15 cellular contexts compared by ENCODE assay signal in genomic region chr2:134659724-134660123, GRCh38. TPM values are rescaled to one million over a fixed set of nuclear protein-coding genes. Genes with fewer than 3 reads are reported as not detected.
DNase-seq lines count a peak whose midpoint lies in the region; ATAC-seq and TF ChIP-seq lines count a peak whose summit lies in the region.
"Had no signal": no experiment of that assay in that cellular context is flagged by ENCODE, and none has a peak within 500 bp of the region (broad histone marks: within the 10 kb centered on the region; RNA-seq: fewer than 3 reads in every experiment).

No MANE protein-coding gene starts in this region.

- H3K36me3 ChIP-seq in esophagus muscularis mucosa = no peaks in the 10 kb centered on the region
- no peaks in the 10 kb centered on the region for H3K36me3 ChIP-seq in trophoblast cell (ENCODE audit: control insufficient read depth in 1 of 2, insufficient read depth in 2 of 2, low read length in 2 of 2)

- H4K8ac ChIP-seq in trophoblast cell (ENCODE audit: low read depth, low read length) = no peak overlapping the region

- no peak overlapping the region for H3K4me3 ChIP-seq in esophagus muscularis mucosa
- H3K4me3 ChIP-seq in trophoblast cell (ENCODE audit: low read depth, low read length) = no peak overlapping the region

- H4K91ac ChIP-seq in trophoblast cell (ENCODE audit: low read depth, low read length) = no peak overlapping the region

- H3K18ac ChIP-seq in trophoblast cell (ENCODE audit: low read length) = no peak overlapping the region

- no peak overlapping the region for H4K12ac ChIP-seq in trophoblast cell (ENCODE audit: low read depth, low read length)

- POLR2A ChIA-PET in CD4-positive, alpha-beta T cell (lab: Charles Lee) = interaction anchor here (3.5 kb wide), 1 partner anchor 11 kb away, joined by 16 read pairs; no protein-coding TSS in a partner anchor

- CTCF ChIA-PET in CD4-positive, alpha-beta T cell (lab: Charles Lee) = interaction anchor here (2.0 kb wide), 1 partner anchor 9 kb away, joined by 5 read pairs; no protein-coding TSS in a partner anchor

- no peak overlapping the region for H3K27ac ChIP-seq in CD4-positive, alpha-beta T cell (ENCODE audit: low read depth, low read length)
- no peak overlapping the region for H3K27ac ChIP-seq in esophagus muscularis mucosa (replicated peaks in 1 of 4)
- H3K27ac ChIP-seq in trophoblast cell (ENCODE audit: low read depth, low read length) = no peak overlapping the region

- DNase-seq in CD4-positive, alpha-beta T cell = no peak
- DNase-seq in esophagus muscularis mucosa (ENCODE audit: extremely low spot score) = peak; percentile 42
- DNase-seq in natural killer cell treated with Interleukin-12 subunit alpha and Interleukin-12 subunit beta and Interleukin-15 and Interleukin-18, amount 100 ng/mL, for 72 hours (ENCODE audit: low spot score) = no peak
- DNase-seq in CD1c-positive myeloid dendritic cell (ENCODE audit: extremely low spot score) = no peak
- DNase-seq in NOMO-1 treated with dmso at 0.1 percent for 144 hours (lab: John Stamatoyannopoulos, UW; ENCODE audit: unreplicated experiment) = no peak
- no peak for DNase-seq in trophoblast cell
- DNase-seq: C1 segment of cervical spinal cord; CD8-positive, alpha-beta memory T cell; DMS53; GF-D8; GOT3; H9 had no signal

- no peak overlapping the region for H3K23ac ChIP-seq in trophoblast cell (ENCODE audit: low read length)

- peaks cover 2% of the 10 kb centered on the region for H3K9me3 Mint-ChIP-seq in CD4-positive, alpha-beta T cell
- no peaks in the 10 kb centered on the region for H3K9me3 Mint-ChIP-seq in activated T-helper 17 cell treated with anti-CD3 and anti-CD28 coated beads, Interleukin-2, amount 50 U/mL, for 72 hours
- no peaks in the 10 kb centered on the region for H3K9me3 Mint-ChIP-seq in natural killer cell treated with Interleukin-12 subunit alpha and Interleukin-12 subunit beta and Interleukin-15 and Interleukin-18, amount 100 ng/mL, for 72 hours
- H3K9me3 Mint-ChIP-seq: CD8-positive, alpha-beta memory T cell had no signal

- no peak overlapping the region for H2BK120ac ChIP-seq in trophoblast cell (ENCODE audit: insufficient read depth, low read length, poor library complexity)

- H3K27me3 Mint-ChIP-seq in CD4-positive, alpha-beta T cell = no peaks in the 10 kb centered on the region
- H3K27me3 Mint-ChIP-seq in activated T-helper 17 cell treated with anti-CD3 and anti-CD28 coated beads, Interleukin-2, amount 50 U/mL, for 72 hours = no peaks in the 10 kb centered on the region
- H3K27me3 Mint-ChIP-seq in natural killer cell treated with Interleukin-12 subunit alpha and Interleukin-12 subunit beta and Interleukin-15 and Interleukin-18, amount 100 ng/mL, for 72 hours = no peaks in the 10 kb centered on the region
- H3K27me3 Mint-ChIP-seq: B cell had no signal

- H3K9ac ChIP-seq in trophoblast cell (ENCODE audit: low read length) = no peak overlapping the region

- H3K4ac ChIP-seq in trophoblast cell (ENCODE audit: low read depth, low read length) = no peak overlapping the region

- peaks cover 47% of the 10 kb centered on the region for H3K4me1 Mint-ChIP-seq in CD4-positive, alpha-beta T cell (ENCODE audit: low read depth)
- H3K4me1 Mint-ChIP-seq in activated T-helper 17 cell treated with anti-CD3 and anti-CD28 coated beads, Interleukin-2, amount 50 U/mL, for 72 hours = peaks cover 25% of the 10 kb centered on the region
- peaks cover 22 to 32% of the 10 kb centered on the region in 2 donors for H3K4me1 Mint-ChIP-seq in natural killer cell treated with Interleukin-12 subunit alpha and Interleukin-12 subunit beta and Interleukin-15 and Interleukin-18, amount 100 ng/mL, for 72 hours (ENCODE audit: low read depth in 2 of 2)

- peaks cover 5% of the 10 kb centered on the region for H3K36me3 Mint-ChIP-seq in CD4-positive, alpha-beta T cell (ENCODE audit: low read depth)
- no peaks in the 10 kb centered on the region for H3K36me3 Mint-ChIP-seq in activated T-helper 17 cell treated with anti-CD3 and anti-CD28 coated beads, Interleukin-2, amount 50 U/mL, for 72 hours (ENCODE audit: low read depth)
- H3K36me3 Mint-ChIP-seq in natural killer cell treated with Interleukin-12 subunit alpha and Interleukin-12 subunit beta and Interleukin-15 and Interleukin-18, amount 100 ng/mL, for 72 hours = no peaks in the 10 kb centered on the region
- H3K36me3 Mint-ChIP-seq: CD8-positive, alpha-beta memory T cell had no signal

- H2AFZ ChIP-seq in trophoblast cell (ENCODE audit: insufficient read depth, low read length, poor library complexity) = no peak overlapping the region

- no peak for ATAC-seq in CD4-positive, alpha-beta T cell (ENCODE audit: poor library complexity)
- ATAC-seq in activated T-helper 17 cell treated with anti-CD3 and anti-CD28 coated beads, Interleukin-2, amount 50 U/mL, for 72 hours (replicated peaks) = no peak
- ATAC-seq in natural killer cell treated with Interleukin-12 subunit alpha and Interleukin-12 subunit beta and Interleukin-15 and Interleukin-18, amount 100 ng/mL, for 72 hours = no peak

- no peak overlapping the region for H2BK5ac ChIP-seq in trophoblast cell (ENCODE audit: low read depth, low read length, poor library complexity)

- H3K4me1 ChIP-seq in esophagus muscularis mucosa = no peaks in the 10 kb centered on the region
- no peaks in the 10 kb centered on the region for H3K4me1 ChIP-seq in trophoblast cell (ENCODE audit: control insufficient read depth in 1 of 2, insufficient read depth in 2 of 2, low read length in 2 of 2)

- no peak overlapping the region for H3K14ac ChIP-seq in trophoblast cell (ENCODE audit: low read length)

- WGBS in esophagus muscularis mucosa = 82% methylated on average over 2 of the region's 2 CpGs
- WGBS in trophoblast cell (ENCODE audit: extremely low coverage, insufficient coverage, insufficient read length) = no CpG with 5 or more reads among the region's 2 CpGs

- H3K4me2 ChIP-seq in trophoblast cell (ENCODE audit: low read length) = no peak overlapping the region

- no peaks in the 10 kb centered on the region for H3K27me3 ChIP-seq in CD4-positive, alpha-beta T cell (ENCODE audit: control insufficient read depth, insufficient read depth, low read length)
- peaks cover 0 to 3% (median 0%) of the 10 kb centered on the region in 4 donors for H3K27me3 ChIP-seq in esophagus muscularis mucosa
- no peaks in the 10 kb centered on the region for H3K27me3 ChIP-seq in trophoblast cell (ENCODE audit: insufficient read depth, low read length)

- TF ChIP-seq CTCF in CD4-positive, alpha-beta T cell (IDR thresholded peaks at IDR 0.05) = no peak
- TF ChIP-seq CTCF in esophagus muscularis mucosa (IDR thresholded peaks at IDR 0.05) = no peak

- peak overlapping the region; percentile 25 for H3K27ac Mint-ChIP-seq in CD4-positive, alpha-beta T cell
- peak overlapping the region; percentile 14 for H3K27ac Mint-ChIP-seq in activated T-helper 17 cell treated with anti-CD3 and anti-CD28 coated beads, Interleukin-2, amount 50 U/mL, for 72 hours
- peak overlapping the region; percentile 11 to 13 for H3K27ac Mint-ChIP-seq in natural killer cell treated with Interleukin-12 subunit alpha and Interleukin-12 subunit beta and Interleukin-15 and Interleukin-18, amount 100 ng/mL, for 72 hours
- H3K27ac Mint-ChIP-seq: B cell, H9 had no signal

- no peak for TF ChIP-seq POLR2A in esophagus muscularis mucosa (IDR thresholded peaks at IDR 0.05; ENCODE audit: low read depth)

- H3K9me3 ChIP-seq in CD4-positive, alpha-beta T cell (ENCODE audit: control insufficient read depth, low read length) = no peaks in the 10 kb centered on the region
- no peaks in the 10 kb centered on the region for H3K9me3 ChIP-seq in esophagus muscularis mucosa
- peaks cover 2% of the 10 kb centered on the region for H3K9me3 ChIP-seq in trophoblast cell (ENCODE audit: insufficient read depth, low read depth, low read length)

- H3K79me2 ChIP-seq in trophoblast cell (ENCODE audit: control insufficient read depth, insufficient read depth, low read length, poor library complexity) = no peaks in the 10 kb centered on the region

- no peaks in the 10 kb centered on the region for H3K79me1 ChIP-seq in trophoblast cell (ENCODE audit: low read length)

- no peak for TF ChIP-seq EP300 in esophagus muscularis mucosa (IDR thresholded peaks at IDR 0.05)

- H2AK5ac ChIP-seq in trophoblast cell (ENCODE audit: low read length) = no peak overlapping the region

- H3K4me3 Mint-ChIP-seq in CD4-positive, alpha-beta T cell = no peak overlapping the region
- H3K4me3 Mint-ChIP-seq in activated T-helper 17 cell treated with anti-CD3 and anti-CD28 coated beads, Interleukin-2, amount 50 U/mL, for 72 hours = no peak overlapping the region
- H3K4me3 Mint-ChIP-seq in natural killer cell treated with Interleukin-12 subunit alpha and Interleukin-12 subunit beta and Interleukin-15 and Interleukin-18, amount 100 ng/mL, for 72 hours = peak overlapping the region; percentile 14
- H3K4me3 Mint-ChIP-seq: B cell, H9 had no signal

- intact Hi-C loops in CD4-positive, alpha-beta T cell (cut with DNase I, micrococcal nuclease) = loop anchor here in 1 of 2 experiments (5.0 kb wide), 2 partner anchors 33 to 238 kb away; no protein-coding TSS in a partner anchor
- intact Hi-C loops in esophagus muscularis mucosa (cut with DNase I) = no loop called here

- H2BK12ac ChIP-seq in trophoblast cell (ENCODE audit: low read length) = no peak overlapping the region

RNA-seq across cellular contexts. Expression of gene TMEM163, which starts 59.1 kb away (rescaled TPM):
- under 1 TPM; 0.14 to 0.47 TPM for total RNA-seq in CD4-positive, alpha-beta T cell
- total RNA-seq in activated T-helper 17 cell treated with anti-CD3 and anti-CD28 coated beads, Interleukin-2, amount 50 U/mL, for 72 hours = 1 to 10 TPM in 1 of 2 donors, under 1 TPM in 1; 0.26 to 1.3 TPM
- total RNA-seq in esophagus muscularis mucosa = 1 to 10 TPM in 3 of 4 donors, under 1 TPM in 1; 0.42 to 1.3 (median 1.1) TPM
- 1 to 10 TPM in 1 of 2 donors, under 1 TPM in 1; 0.93 to 2.6 TPM for total RNA-seq in natural killer cell treated with Interleukin-12 subunit alpha and Interleukin-12 subunit beta and Interleukin-15 and Interleukin-18, amount 100 ng/mL, for 72 hours
- polyA plus RNA-seq in trophoblast cell (2013) = 0.36 and 0.41 TPM in 2 replicates
- total RNA-seq: CD8-positive, alpha-beta memory T cell; HT-29 had no signal
